In the genomic region with DNA sequence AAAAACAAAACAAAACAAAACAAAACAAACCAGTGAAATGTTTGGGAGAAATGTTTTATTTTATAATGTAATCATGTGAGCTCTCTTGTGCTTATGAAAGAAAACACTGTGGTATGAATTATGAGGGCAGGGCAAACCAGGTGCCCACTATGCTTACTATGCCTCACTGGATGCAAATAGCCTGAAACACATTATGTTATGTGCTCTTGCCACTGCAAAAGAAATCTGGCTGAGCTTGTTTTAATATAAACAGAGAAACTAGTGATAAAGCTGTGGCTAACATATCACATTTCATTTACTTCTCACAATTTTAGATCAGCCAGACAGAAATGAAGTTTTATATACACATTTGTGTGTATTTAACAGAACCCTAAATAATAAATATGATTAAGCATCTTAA, we compare ENCODE assay signal across 14 cellular contexts.
"Had no signal": no experiment of that assay in that cellular context is flagged by ENCODE, and none has a peak within 500 bp of the region (broad histone marks: within the 10 kb centered on the region; RNA-seq: fewer than 3 reads in every experiment).

No MANE protein-coding gene starts in this region.

- H3K4me3 ChIP-seq: colonic mucosa, heart right ventricle, right atrium auricular region had no signal

- H3K4me1 ChIP-seq: colonic mucosa, heart right ventricle, right atrium auricular region had no signal

- FAIRE-seq: endothelial cell of umbilical vein, islet of Langerhans, small intestine, urothelium cell line had no signal

- DNase-seq: activated T-cell treated with anti-CD3 and anti-CD28 coated beads, Interleukin-2, amount 50 U/mL, for 1 hour; caudate nucleus; colonic mucosa; effector CD4-positive, alpha-beta T cell; foreskin melanocyte; heart right ventricle; naive B cell; posterior cingulate gyrus; small intestine had no signal

- H3K9me3 ChIP-seq: colonic mucosa, heart right ventricle, neutrophil, right atrium auricular region had no signal

- ATAC-seq: heart right ventricle had no signal

- H3K27me3 ChIP-seq: colonic mucosa, heart right ventricle, right atrium auricular region had no signal

- H3K27ac ChIP-seq: colonic mucosa, heart right ventricle, neutrophil, right atrium auricular region had no signal

- H3K36me3 ChIP-seq: colonic mucosa, heart right ventricle, neutrophil, right atrium auricular region had no signal
